In genomic region chr4:37891221-37892159, GRCh38 we compare ENCODE assay signal across 8 cellular contexts. TPM values are rescaled to one million over a fixed set of nuclear protein-coding genes. Genes with fewer than 3 reads are reported as not detected.
DNase-seq lines count a peak whose midpoint lies in the region; ATAC-seq and TF ChIP-seq lines count a peak whose summit lies in the region.

No MANE protein-coding gene starts in this region.

- no peak for TF ChIP-seq CTCF in GM12864 (IDR thresholded peaks at IDR 0.05; ENCODE audit: low read depth, low read length, missing control alignments)

- peak; percentile 57 for ATAC-seq in GM21825 (IDR thresholded peaks at IDR 0.05; ENCODE audit: unreplicated experiment)

- H3K36me3 ChIP-seq in effector memory CD4-positive, alpha-beta T cell (ENCODE audit: control insufficient read depth, insufficient read depth, low read length) = no peaks in the 10 kb centered on the region
- H3K36me3 ChIP-seq in mucosa of stomach (ENCODE audit: control insufficient read depth, insufficient read depth, low read length) = no peaks in the 10 kb centered on the region

- DNase-seq in GM12864 (ENCODE audit: low read depth) (peak; percentile 80), LHCN-M2 (ENCODE audit: low read depth) (peak; percentile 13), SK-N-DZ (ENCODE audit: low spot score) (no peak)
- DNase-seq in activated CD4-positive, alpha-beta T cell treated with anti-CD3 and anti-CD28 coated beads, Interleukin-2, amount 50 U/mL, for 1 hour = peak; percentile 42
- peak; percentile 20 to 36 (median 34) for DNase-seq in effector memory CD4-positive, alpha-beta T cell
- DNase-seq in stimulated activated CD8-positive, alpha-beta memory T cell treated with anti-CD3 and anti-CD28 coated beads, Interleukin-7, amount 100 ng/mL, for 24 hours (ENCODE audit: low read depth) = peak; percentile 19

- no peaks in the 10 kb centered on the region for H3K27me3 ChIP-seq in effector memory CD4-positive, alpha-beta T cell (replicated peaks; ENCODE audit: control insufficient read depth, insufficient read depth, low read length, poor library complexity, severe bottlenecking)
- peaks cover 68% of the 10 kb centered on the region for H3K27me3 ChIP-seq in mucosa of stomach (ENCODE audit: control insufficient read depth, insufficient read depth, low read length)

- H3K4me1 ChIP-seq in effector memory CD4-positive, alpha-beta T cell (ENCODE audit: control insufficient read depth, insufficient read depth, low read length, poor library complexity, severe bottlenecking) = peaks cover 12% of the 10 kb centered on the region
- H3K4me1 ChIP-seq in mucosa of stomach (ENCODE audit: control insufficient read depth, insufficient read depth, low read length) = peaks cover 10% of the 10 kb centered on the region

- peak overlapping the region; percentile 11 for H3K9ac ChIP-seq in mucosa of stomach (ENCODE audit: low read length)

- H3K9me3 ChIP-seq in effector memory CD4-positive, alpha-beta T cell (ENCODE audit: control insufficient read depth, low read length) = no peaks in the 10 kb centered on the region
- no peaks in the 10 kb centered on the region for H3K9me3 ChIP-seq in mucosa of stomach (ENCODE audit: control insufficient read depth, low read length)

- peak overlapping the region; percentile 67 for H3K27ac ChIP-seq in effector memory CD4-positive, alpha-beta T cell (ENCODE audit: insufficient read depth, low read length, poor library complexity, severe bottlenecking)

- H3K4me3 ChIP-seq in GM12864 (ENCODE audit: low read depth, low read length) (peak overlapping the region; percentile 73), mucosa of stomach (ENCODE audit: low read length) (peak overlapping the region; percentile 19)
- H3K4me3 ChIP-seq in effector memory CD4-positive, alpha-beta T cell (ENCODE audit: insufficient read depth, low read depth, low read length, poor library complexity, severe bottlenecking) = peak overlapping the region; percentile 92

RNA-seq across cellular contexts. Expression of gene TBC1D1, which starts 0.6 kb away (rescaled TPM):
- total RNA-seq in LHCN-M2 (2014; rRNA removed) = 94.8 and 108 TPM in 2 replicates
- 83.1 TPM for polyA plus RNA-seq in LHCN-M2 (2012)
- 49.2 and 63.7 TPM in 2 replicates for polyA plus RNA-seq in SK-N-DZ (2014; cell fraction: cytosol; rRNA removed)
- 27.8 and 44.2 TPM in 2 replicates for polyA plus RNA-seq in SK-N-DZ (2014; cell fraction: nucleus; rRNA removed)

Comparison
In these comparisons a context has a peak if more than half of its experiments do, and no peak if none do; other contexts are left out.
1. H3K4me3 ChIP-seq: peak in every context shown above with its lines; median percentile 92 in effector memory CD4-positive, alpha-beta T cell; 73 in GM12864; 19 in mucosa of stomach.